In genomic region chr16:6827272-6827671, GRCh38 we compare ENCODE assay signal across 21 cellular contexts.
A peak's percentile ranks its signal among the peaks of the same experiment; 100 is the strongest.
DNase-seq lines count a peak whose midpoint lies in the region; ATAC-seq, FAIRE-seq and TF ChIP-seq lines count a peak whose summit lies in the region.
"Had no signal": no experiment of that assay in that cellular context is flagged by ENCODE, and none has a peak within 500 bp of the region (broad histone marks: within the 10 kb centered on the region; RNA-seq: fewer than 3 reads in every experiment).

No MANE protein-coding gene starts in this region.

- H3K36me3 Mint-ChIP-seq in CD14-positive monocyte = no peaks in the 10 kb centered on the region
- H3K36me3 Mint-ChIP-seq in T-helper 17 cell (ENCODE audit: low read depth) = no peaks in the 10 kb centered on the region
- H3K36me3 Mint-ChIP-seq: activated naive CD8-positive, alpha-beta T cell treated with anti-CD3 and anti-CD28 coated beads, Interleukin-2, amount 10 ng/mL, durations not matched to agents 7 days and 5 days; natural killer cell treated with Interleukin-12 subunit alpha and Interleukin-12 subunit beta and Interleukin-15 and Interleukin-18, amount 100 ng/mL, for 72 hours had no signal

- TF ChIP-seq EP300 in gastroesophageal sphincter (IDR thresholded peaks at IDR 0.05) = no peak

- TF ChIP-seq POLR2A in gastroesophageal sphincter (IDR thresholded peaks at IDR 0.05) = no peak

- H3K4me1 Mint-ChIP-seq in CD14-positive monocyte (peaks cover 11% of the 10 kb centered on the region), T-helper 17 cell (no peaks in the 10 kb centered on the region)
- H3K4me1 Mint-ChIP-seq: activated CD4-positive, alpha-beta T cell treated with anti-CD3 and anti-CD28 coated beads for 36 hours; activated naive CD8-positive, alpha-beta T cell treated with anti-CD3 and anti-CD28 coated beads, Interleukin-2, amount 10 ng/mL, durations not matched to agents 7 days and 5 days had no signal

- H3K27ac Mint-ChIP-seq in CD14-positive monocyte (peak overlapping the region in 4 of 7 donors; percentile 25 to 71 (median 47)), T-helper 17 cell (no peak overlapping the region)
- H3K27ac Mint-ChIP-seq: activated CD4-positive, alpha-beta T cell treated with anti-CD3 and anti-CD28 coated beads for 36 hours; activated naive CD8-positive, alpha-beta T cell treated with anti-CD3 and anti-CD28 coated beads, Interleukin-2, amount 10 ng/mL, durations not matched to agents 7 days and 5 days; activated T-cell treated with anti-CD3 and anti-CD28 coated beads, Interleukin-2, amount 50 U/mL, for 24 hours; natural killer cell treated with Interleukin-12 subunit alpha and Interleukin-12 subunit beta and Interleukin-15 and Interleukin-18, amount 100 ng/mL, for 72 hours; T-helper 1 cell treated with Interleukin-12 subunit alpha and Interleukin-12 subunit beta and Interleukin-4 antibody, amounts not matched to agents 30 μg/mL and 1 μg/mL, for 36 hours had no signal

- H3K4me3 ChIP-seq in gastroesophageal sphincter (no peak overlapping the region), neutrophil (ENCODE audit: low read depth in 1 of 2, low read length in 1 of 2) (peak overlapping the region in 1 of 2 experiments; percentile 19)
- H3K4me3 ChIP-seq: ascending aorta, cardiac muscle cell, tibial nerve had no signal

- H3K27me3 Mint-ChIP-seq in CD14-positive monocyte (ENCODE audit: low read depth in 3 of 3) = peaks cover 2 to 3% (median 2%) of the 10 kb centered on the region in 3 donors
- H3K27me3 Mint-ChIP-seq in T-helper 17 cell = no peaks in the 10 kb centered on the region
- H3K27me3 Mint-ChIP-seq: activated CD4-positive, alpha-beta T cell treated with anti-CD3 and anti-CD28 coated beads for 36 hours; activated naive CD8-positive, alpha-beta T cell treated with anti-CD3 and anti-CD28 coated beads, Interleukin-2, amount 10 ng/mL, durations not matched to agents 7 days and 5 days; activated T-cell treated with anti-CD3 and anti-CD28 coated beads, Interleukin-2, amount 50 U/mL, for 24 hours had no signal

- intact Hi-C loops in CD14-positive monocyte (cut with micrococcal nuclease) = no loop called here

- in situ Hi-C loops in KBM-7 (cut with MboI; ENCODE audit: low pct_unique_long_range_greater_than_20kb, low sequenced_read_pairs) = no loop called here

- H3K9me3 Mint-ChIP-seq in CD14-positive monocyte = peaks cover 0 to 3% (median 0%) of the 10 kb centered on the region in 7 donors

- H3K9me3 ChIP-seq in gastroesophageal sphincter = no peaks in the 10 kb centered on the region
- no peaks in the 10 kb centered on the region for H3K9me3 ChIP-seq in neutrophil
- H3K9me3 ChIP-seq in T-helper 17 cell (ENCODE audit: control insufficient read depth, low read length, poor library complexity, severe bottlenecking) = no peaks in the 10 kb centered on the region
- H3K9me3 ChIP-seq: ascending aorta, tibial nerve had no signal

- no peak for FAIRE-seq in frontal cortex (lab: Jason Lieb, UNC)

- DNase-seq in CD14-positive monocyte (ENCODE audit: low spot score) (no peak), KBM-7 (peak; percentile 45), T-helper 17 cell (no peak), frontal cortex (ENCODE audit: low spot score in 2 of 2) (no peak)
- DNase-seq: activated CD4-positive, alpha-beta T cell treated with anti-CD3 and anti-CD28 coated beads for 36 hours; activated gamma-delta T cell; activated naive CD8-positive, alpha-beta T cell treated with anti-CD3 and anti-CD28 coated beads, Interleukin-2, amount 10 ng/mL, durations not matched to agents 7 days and 5 days; activated T-cell treated with anti-CD3 and anti-CD28 coated beads, Interleukin-2, amount 50 U/mL, for 24 hours; DND-41; Kasumi-1; NCI-H2171 treated with DMSO at 0.1 percent for 48 hours; stimulated activated CD4-positive, alpha-beta T cell treated with anti-CD3 and anti-CD28 coated beads, Interleukin-2, amount 100 ng/mL, for 48 hours had no signal

- H3K27ac ChIP-seq in gastroesophageal sphincter (no peak overlapping the region), neutrophil (peak overlapping the region; percentile 95)
- H3K27ac ChIP-seq: ascending aorta, C4-2B, cardiac muscle cell, tibial nerve had no signal

- H3K36me3 ChIP-seq in gastroesophageal sphincter = no peaks in the 10 kb centered on the region
- H3K36me3 ChIP-seq in neutrophil = no peaks in the 10 kb centered on the region
- H3K36me3 ChIP-seq: ascending aorta, cardiac muscle cell, tibial nerve had no signal

- ATAC-seq in gastroesophageal sphincter (peak; percentile 51), T-helper 17 cell (no peak), HG02885 (IDR thresholded peaks at IDR 0.05; ENCODE audit: poor library complexity, unreplicated experiment) (no peak)
- ATAC-seq: activated CD4-positive, alpha-beta T cell treated with anti-CD3 and anti-CD28 coated beads for 36 hours; natural killer cell treated with Interleukin-12 subunit alpha and Interleukin-12 subunit beta and Interleukin-15 and Interleukin-18, amount 100 ng/mL, for 72 hours had no signal

- TF ChIP-seq CTCF in CD14-positive monocyte (IDR thresholded peaks at IDR 0.05) (no peak), gastroesophageal sphincter (IDR thresholded peaks at IDR 0.05) (no peak), neutrophil (IDR thresholded peaks at IDR 0.05) (no peak)

- H3K4me3 Mint-ChIP-seq in CD14-positive monocyte (peak overlapping the region in 1 of 2 donors; percentile 57), T-helper 17 cell (no peak overlapping the region)
- H3K4me3 Mint-ChIP-seq: activated CD4-positive, alpha-beta T cell treated with anti-CD3 and anti-CD28 coated beads for 36 hours; activated naive CD8-positive, alpha-beta T cell treated with anti-CD3 and anti-CD28 coated beads, Interleukin-2, amount 10 ng/mL, durations not matched to agents 7 days and 5 days; activated T-cell treated with anti-CD3 and anti-CD28 coated beads, Interleukin-2, amount 50 U/mL, for 24 hours; natural killer cell treated with Interleukin-12 subunit alpha and Interleukin-12 subunit beta and Interleukin-15 and Interleukin-18, amount 100 ng/mL, for 72 hours; T-helper 1 cell treated with Interleukin-12 subunit alpha and Interleukin-12 subunit beta and Interleukin-4 antibody, amounts not matched to agents 30 μg/mL and 1 μg/mL, for 36 hours had no signal

- no peaks in the 10 kb centered on the region for H3K27me3 ChIP-seq in gastroesophageal sphincter
- H3K27me3 ChIP-seq in neutrophil = no peaks in the 10 kb centered on the region
- H3K27me3 ChIP-seq: ascending aorta, cardiac muscle cell, tibial nerve had no signal

- no peaks in the 10 kb centered on the region for H3K4me1 ChIP-seq in gastroesophageal sphincter
- peaks cover 7 to 43% of the 10 kb centered on the region in 2 experiments for H3K4me1 ChIP-seq in neutrophil (ENCODE audit: control insufficient read depth in 1 of 2, insufficient read depth in 1 of 2, low read depth in 1 of 2, low read length in 1 of 2)
- H3K4me1 ChIP-seq: ascending aorta, tibial nerve had no signal

- WGBS in gastroesophageal sphincter (ENCODE audit: low coverage in 1 of 2), 2 donors = 0 to 9% methylated on average over 1 to 4 of the region's 4 CpGs
